17 cellular contexts compared by ENCODE assay signal in the genomic region with DNA sequence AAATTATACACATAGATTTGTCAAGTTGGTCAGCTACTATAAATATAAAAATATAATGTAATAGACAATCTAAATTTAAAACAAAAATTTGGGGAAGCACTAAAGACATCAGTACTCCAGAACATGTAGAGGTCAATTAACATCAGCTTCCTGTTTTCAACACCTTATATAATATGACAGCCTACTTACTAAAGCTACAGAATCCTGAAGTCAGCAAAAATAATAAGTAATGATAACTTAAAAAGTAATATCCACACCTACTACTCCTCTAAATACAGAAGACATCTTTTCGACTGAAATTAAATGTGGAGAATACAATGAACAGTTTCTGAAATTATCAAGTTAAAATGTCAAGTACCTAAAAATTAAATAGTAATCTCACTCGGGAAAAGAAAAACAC.
"Had no signal": no experiment of that assay in that cellular context is flagged by ENCODE, and none has a peak within 500 bp of the region (broad histone marks: within the 10 kb centered on the region; RNA-seq: fewer than 3 reads in every experiment).

No MANE protein-coding gene starts in this region.

- H3K27me3 Mint-ChIP-seq: activated naive CD4-positive, alpha-beta T cell treated with anti-CD3 and anti-CD28 coated beads, Interleukin-2, amount 10 ng/mL, durations not matched to agents 7 days and 5 days; dendritic cell treated with granulocyte-macrophage colony-stimulating factor and Interleukin-4, amounts not matched to agents 40 ng/mL and 50 ng/mL, for 4 days had no signal

- H3K27ac Mint-ChIP-seq: activated naive CD4-positive, alpha-beta T cell treated with anti-CD3 and anti-CD28 coated beads, Interleukin-2, amount 10 ng/mL, durations not matched to agents 7 days and 5 days; dendritic cell treated with granulocyte-macrophage colony-stimulating factor and Interleukin-4, amounts not matched to agents 40 ng/mL and 50 ng/mL, for 4 days had no signal

- DNase-seq: activated CD4-positive, alpha-beta T cell treated with anti-CD3 and anti-CD28 coated beads, Interleukin-2, amount 50 U/mL, for 1 hour; activated CD4-positive, CD25-positive, alpha-beta regulatory T cell treated with anti-CD3 and anti-CD28 coated beads, Interleukin-2, amount 50 U/mL, for 72 hours; activated CD8-positive, alpha-beta memory T cell treated with anti-CD3 and anti-CD28 coated beads, Interleukin-2, amount 50 U/mL, for 4 hours; activated naive CD4-positive, alpha-beta T cell treated with anti-CD3 and anti-CD28 coated beads, Interleukin-2, amount 10 ng/mL, durations not matched to agents 7 days and 5 days; activated T-cell treated with anti-CD3 and anti-CD28 coated beads, Interleukin-2, amount 50 U/mL, for 4 hours; effector CD8-positive, alpha-beta T cell; heart left ventricle; kidney glomerular epithelial cell; left ventricle myocardium inferior; mammary epithelial cell; occipital lobe; posterior cingulate gyrus; stimulated activated naive CD4-positive, alpha-beta T cell treated with Interleukin-2 at 50 U/mL for 16 hours; T-helper 9 cell; thyroid gland had no signal

- ATAC-seq: activated T-cell treated with anti-CD3 and anti-CD28 coated beads, Interleukin-2, amount 50 U/mL, for 4 hours; gastroesophageal sphincter; heart left ventricle had no signal

- H3K9me3 Mint-ChIP-seq: activated naive CD4-positive, alpha-beta T cell treated with anti-CD3 and anti-CD28 coated beads, Interleukin-2, amount 10 ng/mL, durations not matched to agents 7 days and 5 days; activated T-cell treated with anti-CD3 and anti-CD28 coated beads, Interleukin-2, amount 50 U/mL, for 4 hours; dendritic cell treated with granulocyte-macrophage colony-stimulating factor and Interleukin-4, amounts not matched to agents 40 ng/mL and 50 ng/mL, for 4 days had no signal

- H3K4me3 Mint-ChIP-seq: activated naive CD4-positive, alpha-beta T cell treated with anti-CD3 and anti-CD28 coated beads, Interleukin-2, amount 10 ng/mL, durations not matched to agents 7 days and 5 days; activated T-cell treated with anti-CD3 and anti-CD28 coated beads, Interleukin-2, amount 50 U/mL, for 4 hours; dendritic cell treated with granulocyte-macrophage colony-stimulating factor and Interleukin-4, amounts not matched to agents 40 ng/mL and 50 ng/mL, for 4 days had no signal

- H3K4me1 Mint-ChIP-seq: activated naive CD4-positive, alpha-beta T cell treated with anti-CD3 and anti-CD28 coated beads, Interleukin-2, amount 10 ng/mL, durations not matched to agents 7 days and 5 days had no signal
